ENCODE assay signal across 1 cellular context in genomic region chr5:145979270-145980223, GRCh38.
A peak's percentile ranks its signal among the peaks of the same experiment; 100 is the strongest.
TF ChIP-seq lines count a peak whose summit lies in the region.

No MANE protein-coding gene starts in this region.

TF ChIP-seq in HepG2, 621 proteins besides CTCF, POLR2A, EP300 and RAD21 (continued from another document and continues in another):
- TF ChIP-seq ZNF512 (CRISPR knock-in tag; IDR thresholded peaks at IDR 0.05), result no peak
- TF ChIP-seq SMYD3 (CRISPR knock-in tag; IDR thresholded peaks at IDR 0.05), result no peak
- TF ChIP-seq NFATC3 (CRISPR knock-in tag; IDR thresholded peaks at IDR 0.05), result no peak
- no peak for TF ChIP-seq MEIS2 (CRISPR knock-in tag; IDR thresholded peaks at IDR 0.05)
- TF ChIP-seq PLSCR1 (CRISPR knock-in tag; IDR thresholded peaks at IDR 0.05; ENCODE audit: borderline replicate concordance), result no peak
- TF ChIP-seq HNF4G (IDR thresholded peaks at IDR 0.05; ENCODE audit: borderline replicate concordance, low read depth, low read length), result peak; percentile 96
- TF ChIP-seq HNF4G (CRISPR knock-in tag; IDR thresholded peaks at IDR 0.05; ENCODE audit: borderline replicate concordance, low read depth), result peak; percentile 88; the same call in 1 of the 2 replicates
- TF ChIP-seq ATRX (CRISPR knock-in tag; IDR thresholded peaks at IDR 0.05; ENCODE audit: borderline replicate concordance), result no peak
- peak; percentile 75 for TF ChIP-seq ASH2L (IDR thresholded peaks at IDR 0.05; ENCODE audit: insufficient read length, low read depth, low read length)
- no peak for TF ChIP-seq ELF1 (CRISPR knock-in tag; IDR thresholded peaks at IDR 0.05)
- peak; percentile 54; the same call in 1 of the 2 replicates for TF ChIP-seq REPIN1 (CRISPR knock-in tag; IDR thresholded peaks at IDR 0.05; ENCODE audit: borderline replicate concordance, low read depth)
- TF ChIP-seq ZNF776 (CRISPR knock-in tag; IDR thresholded peaks at IDR 0.05), result no peak
- TF ChIP-seq ZNF713 (CRISPR knock-in tag; IDR thresholded peaks at IDR 0.05), result no peak
- 0 out of 2 replicates have a peak, but pooled peaks have one; percentile 54 for TF ChIP-seq ZNF816 (CRISPR knock-in tag; IDR thresholded peaks at IDR 0.05; ENCODE audit: borderline replicate concordance)
- TF ChIP-seq SNRNP70 (IDR thresholded peaks at IDR 0.05; ENCODE audit: low read depth, low read length), result no peak
- no peak for TF ChIP-seq KLF15 (CRISPR knock-in tag; IDR thresholded peaks at IDR 0.05; ENCODE audit: borderline replicate concordance)
- TF ChIP-seq AGO2 (optimal IDR thresholded peaks at IDR 0.05; ENCODE audit: low read depth, low read length), result no peak
- no peak for TF ChIP-seq ZNF639 (CRISPR knock-in tag; conservative IDR thresholded peaks at IDR 0.05)
- no peak for TF ChIP-seq MAFG (CRISPR knock-in tag; IDR thresholded peaks at IDR 0.05)
- no peak for TF ChIP-seq ZNF33A (CRISPR knock-in tag; IDR thresholded peaks at IDR 0.05; ENCODE audit: borderline replicate concordance)
- peak; percentile 95 for TF ChIP-seq DPF2 (CRISPR knock-in tag; IDR thresholded peaks at IDR 0.05; ENCODE audit: borderline replicate concordance, low read depth)
- no peak for TF ChIP-seq ZNF276 (CRISPR knock-in tag; IDR thresholded peaks at IDR 0.05; ENCODE audit: low read depth)
- TF ChIP-seq MAF1 (CRISPR knock-in tag; IDR thresholded peaks at IDR 0.05; ENCODE audit: borderline replicate concordance), result peak; percentile 44; the same call in 1 of the 2 replicates
- no peak for TF ChIP-seq RFX3 (CRISPR knock-in tag; IDR thresholded peaks at IDR 0.05)
- TF ChIP-seq MBD4 (IDR thresholded peaks at IDR 0.05; ENCODE audit: borderline replicate concordance, low read length), result peak; percentile 13; the same call in 1 of the 2 replicates
- TF ChIP-seq ZNF850 (CRISPR knock-in tag; conservative IDR thresholded peaks at IDR 0.05), result no peak
- peak; percentile 84 for TF ChIP-seq TCF7 (IDR thresholded peaks at IDR 0.05; ENCODE audit: low read depth)
- TF ChIP-seq ZNF235 (CRISPR knock-in tag; IDR thresholded peaks at IDR 0.05; ENCODE audit: borderline replicate concordance), result no peak
- TF ChIP-seq DBP (CRISPR knock-in tag; IDR thresholded peaks at IDR 0.05; ENCODE audit: not compliant biosample characterization), result no peak
- no peak; the same call in 1 of the 2 replicates for TF ChIP-seq TOE1 (CRISPR knock-in tag; IDR thresholded peaks at IDR 0.05)
- TF ChIP-seq SIN3A (IDR thresholded peaks at IDR 0.05; ENCODE audit: borderline replicate concordance, low read depth, low read length), result no peak
- TF ChIP-seq PLRG1 (conservative IDR thresholded peaks at IDR 0.05), result no peak
- peak; percentile 90 for TF ChIP-seq NCOA2 (CRISPR knock-in tag; IDR thresholded peaks at IDR 0.05)
- peak; percentile 93 for TF ChIP-seq ZNF12 (CRISPR knock-in tag; IDR thresholded peaks at IDR 0.05)
- no peak for TF ChIP-seq ZBTB1 (CRISPR knock-in tag; IDR thresholded peaks at IDR 0.05; ENCODE audit: borderline replicate concordance)
- no peak; the same call in 1 of the 2 replicates for TF ChIP-seq ZMYM2 (CRISPR knock-in tag; IDR thresholded peaks at IDR 0.05)
- TF ChIP-seq LRRFIP1 (CRISPR knock-in tag; conservative IDR thresholded peaks at IDR 0.05), result no peak
- TF ChIP-seq ZNF703 (CRISPR knock-in tag; IDR thresholded peaks at IDR 0.05; ENCODE audit: borderline replicate concordance), result no peak
- TF ChIP-seq JDP2 (CRISPR knock-in tag; IDR thresholded peaks at IDR 0.05; ENCODE audit: borderline replicate concordance), result no peak
- no peak for TF ChIP-seq ZNF33B (CRISPR knock-in tag; IDR thresholded peaks at IDR 0.05)
- no peak for TF ChIP-seq TRIM22 (IDR thresholded peaks at IDR 0.05)
- peak; percentile 63 for TF ChIP-seq RARA (CRISPR knock-in tag; IDR thresholded peaks at IDR 0.05)
- no peak for TF ChIP-seq ZFAT (CRISPR knock-in tag; conservative IDR thresholded peaks at IDR 0.05)
- TF ChIP-seq GTF3A (CRISPR knock-in tag; conservative IDR thresholded peaks at IDR 0.05), result no peak
- TF ChIP-seq PATZ1 (CRISPR knock-in tag; IDR thresholded peaks at IDR 0.05), result peak; percentile 59; the same call in 1 of the 2 replicates
- TF ChIP-seq ZSCAN9 (CRISPR knock-in tag; IDR thresholded peaks at IDR 0.05; ENCODE audit: borderline replicate concordance), result peak; percentile 16; the same call in 1 of the 2 replicates
- no peak for TF ChIP-seq ZNF260 (CRISPR knock-in tag; IDR thresholded peaks at IDR 0.05; ENCODE audit: borderline replicate concordance, low read depth)
- no peak for TF ChIP-seq MTF1 (CRISPR knock-in tag; IDR thresholded peaks at IDR 0.05)
- no peak for TF ChIP-seq ZNF263 (CRISPR knock-in tag; IDR thresholded peaks at IDR 0.05)
- no peak for TF ChIP-seq TMF1 (CRISPR knock-in tag; IDR thresholded peaks at IDR 0.05; ENCODE audit: low read depth)
- no peak for TF ChIP-seq ZFP1 (CRISPR knock-in tag; IDR thresholded peaks at IDR 0.05)
- no peak for TF ChIP-seq PHF8 (CRISPR knock-in tag; IDR thresholded peaks at IDR 0.05)
- no peak for TF ChIP-seq ZNF280D (CRISPR knock-in tag; IDR thresholded peaks at IDR 0.05)
- no peak for TF ChIP-seq SAFB2 (CRISPR knock-in tag; IDR thresholded peaks at IDR 0.05; ENCODE audit: borderline replicate concordance, low read depth)
- no peak; the same call in 1 of the 2 replicates for TF ChIP-seq ZNF788 (CRISPR knock-in tag; IDR thresholded peaks at IDR 0.05; ENCODE audit: borderline replicate concordance)
